11 cellular contexts compared by ENCODE assay signal in genomic region chr4:147480891-147481576, GRCh38. TPM values are rescaled to one million over a fixed set of nuclear protein-coding genes. Genes with fewer than 3 reads are reported as not detected.
DNase-seq lines count a peak whose midpoint lies in the region; ATAC-seq and TF ChIP-seq lines count a peak whose summit lies in the region.
"Had no signal": no experiment of that assay in that cellular context is flagged by ENCODE, and none has a peak within 500 bp of the region (broad histone marks: within the 10 kb centered on the region; RNA-seq: fewer than 3 reads in every experiment).

Gene EDNRA (plus strand): TSS chr4:147481097. CDS start chr4:147485682, 4,585 bp downstream.

- peak within 1 kb of the TSS in 1 of 7 donors; percentile 48 for H3K4me3 Mint-ChIP-seq in CD8-positive, alpha-beta memory T cell
- H3K4me3 Mint-ChIP-seq: dendritic cell treated with granulocyte-macrophage colony-stimulating factor and Interleukin-4, amounts not matched to agents 40 ng/mL and 50 ng/mL, for 4 days; stimulated activated naive CD8-positive, alpha-beta T cell treated with anti-CD3 and anti-CD28 coated beads, Interleukin-15, Interleukin-2, amounts not matched to agents 100 ng/mL and 50 ng/mL, for 24 hours had no signal

- H3K4me1 ChIP-seq in RWPE2 (ENCODE audit: insufficient read depth, poor library complexity, severe bottlenecking) (peaks cover 10% of the 10 kb centered on the region), ovary (ENCODE audit: insufficient read depth) (peaks cover 4% of the 10 kb centered on the region)
- H3K4me1 ChIP-seq in CD8-positive, alpha-beta memory T cell (ENCODE audit: insufficient read depth, low read length) = no peaks in the 10 kb centered on the region

- no peaks in the 10 kb centered on the region for H3K36me3 Mint-ChIP-seq in CD8-positive, alpha-beta memory T cell

- H3K27me3 ChIP-seq in BJ (ENCODE audit: control insufficient read depth, insufficient read depth, low read length) (no peaks in the 10 kb centered on the region), RWPE2 (ENCODE audit: insufficient read depth, poor library complexity, severe bottlenecking) (no peaks in the 10 kb centered on the region), ovary (no peaks in the 10 kb centered on the region)
- peaks cover 4% of the 10 kb centered on the region for H3K27me3 ChIP-seq in CD8-positive, alpha-beta memory T cell (ENCODE audit: insufficient read depth, low read length, poor library complexity, severe bottlenecking)

- no peak for TF ChIP-seq CTCF in BJ (IDR thresholded peaks at IDR 0.05; ENCODE audit: insufficient read depth, low read depth, low read length)
- no peak for TF ChIP-seq CTCF in RWPE2 (IDR thresholded peaks at IDR 0.05; ENCODE audit: poor library complexity, severe bottlenecking)
- no peak for TF ChIP-seq CTCF in ovary (IDR thresholded peaks at IDR 0.05)

- ATAC-seq in RWPE2 (ENCODE audit: low read depth) = peak; percentile 78

- no peaks in the 10 kb centered on the region for H3K9me3 Mint-ChIP-seq in CD8-positive, alpha-beta memory T cell
- H3K9me3 Mint-ChIP-seq: stimulated activated naive CD8-positive, alpha-beta T cell treated with anti-CD3 and anti-CD28 coated beads, Interleukin-15, Interleukin-2, amounts not matched to agents 100 ng/mL and 50 ng/mL, for 24 hours had no signal

- CTCF ChIA-PET in BJ (lab: Yijun Ruan, JAX) = interaction anchor here (0.6 to 1.4 kb wide), 2 partner anchors 18 to 384 kb away, joined by 3 to 4 read pairs; no protein-coding TSS in a partner anchor
- CTCF ChIA-PET in CD8-positive, alpha-beta memory T cell (lab: Charles Lee) = no interaction called here

- WGBS in ovary, 3 donors = 0 to 4% (median 1%) methylated on average over 47 to 68 of the region's 68 CpGs

- H3K4me1 Mint-ChIP-seq in CD8-positive, alpha-beta memory T cell = no peaks in the 10 kb centered on the region

- H3K4me3 ChIP-seq in BJ (ENCODE audit: low read depth, low read length) (peak within 1 kb of the TSS; percentile 61), RWPE2 (ENCODE audit: severe bottlenecking) (peak within 1 kb of the TSS; percentile 50), ovary (peak within 1 kb of the TSS; percentile 61)
- no peak within 1 kb of the TSS for H3K4me3 ChIP-seq in CD8-positive, alpha-beta memory T cell (ENCODE audit: low read length)

- POLR2A ChIA-PET in BJ (lab: Charles Lee) = no interaction called here
- POLR2A ChIA-PET in CD8-positive, alpha-beta memory T cell (lab: Charles Lee) = no interaction called here

- intact Hi-C loops in ovary (cut with DNase I) = loop anchor here in 1 of 4 donors (10.0 kb wide), 1 partner anchor 116 kb away; no protein-coding TSS in a partner anchor

- H3K9me3 ChIP-seq in RWPE2 (ENCODE audit: severe bottlenecking) = no peaks in the 10 kb centered on the region
- H3K9me3 ChIP-seq in ovary = no peaks in the 10 kb centered on the region
- H3K9me3 ChIP-seq in CD8-positive, alpha-beta memory T cell (ENCODE audit: low read length) = no peaks in the 10 kb centered on the region

- no peaks in the 10 kb centered on the region for H3K36me3 ChIP-seq in BJ (ENCODE audit: control insufficient read depth, insufficient read depth, low read length)
- H3K36me3 ChIP-seq in RWPE2 (ENCODE audit: low read depth) = no peaks in the 10 kb centered on the region
- no peaks in the 10 kb centered on the region for H3K36me3 ChIP-seq in ovary
- no peaks in the 10 kb centered on the region for H3K36me3 ChIP-seq in CD8-positive, alpha-beta memory T cell (ENCODE audit: insufficient read depth, low read length)

- TF ChIP-seq POLR2A in ovary (IDR thresholded peaks at IDR 0.05) = no peak

- no peak within 1 kb of the TSS for H3K27ac ChIP-seq in RWPE2 (ENCODE audit: poor library complexity, severe bottlenecking)
- H3K27ac ChIP-seq in ovary = peak within 1 kb of the TSS; percentile 65 to 81
- H3K27ac ChIP-seq in CD8-positive, alpha-beta memory T cell (ENCODE audit: low read depth, low read length) = no peak within 1 kb of the TSS

- DNase-seq in BJ (ENCODE audit: low read depth) (no peak), RWPE2 (ENCODE audit: low spot score) (peak; percentile 54), glomerular visceral epithelial cell (ENCODE audit: extremely low spot score) (peak; percentile 39), ovary (peak; percentile 48 to 72 (median 57)), Kasumi-1 (lab: John Stamatoyannopoulos, UW) (no peak), hippocampal formation (lab: John Stamatoyannopoulos, UW) (no peak), HuH-7 (ENCODE audit: low spot score) (no peak)
- no peak for DNase-seq in CD8-positive, alpha-beta memory T cell
- DNase-seq: NCI-H1694 had no signal

- no peak for TF ChIP-seq EP300 in ovary (IDR thresholded peaks at IDR 0.05)

- H3K27ac Mint-ChIP-seq in CD8-positive, alpha-beta memory T cell = no peak within 1 kb of the TSS
- H3K27ac Mint-ChIP-seq: dendritic cell treated with granulocyte-macrophage colony-stimulating factor and Interleukin-4, amounts not matched to agents 40 ng/mL and 50 ng/mL, for 4 days; stimulated activated naive CD8-positive, alpha-beta T cell treated with anti-CD3 and anti-CD28 coated beads, Interleukin-15, Interleukin-2, amounts not matched to agents 100 ng/mL and 50 ng/mL, for 24 hours had no signal

- H3K27me3 Mint-ChIP-seq in CD8-positive, alpha-beta memory T cell = peaks cover 10 to 47% of the 10 kb centered on the region in 2 donors

RNA-seq across cellular contexts. Expression of gene EDNRA, which starts in this region (rescaled TPM):
- polyA plus RNA-seq in BJ (2011; rRNA removed) (7.6 and 12.0 TPM in 2 replicates), ovary (10 to 100 TPM; 36.3 to 86.5 TPM)
- polyA minus RNA-seq in BJ (2011; rRNA and poly(A)+ RNA removed) = 9.8 and 11.5 TPM in 2 replicates
- total RNA-seq in ovary = 100 to 1,000 TPM in 1 of 7 donors, 10 to 100 TPM in 6; 28.4 to 110 (median 61.7) TPM
- not detected for total RNA-seq in CD8-positive, alpha-beta memory T cell
- polyA plus RNA-seq in CD8-positive, alpha-beta memory T cell = not detected

Comparison
In these comparisons a context has a peak if more than half of its experiments do, and no peak if none do; other contexts are left out.
1. RNA of gene EDNRA (total RNA-seq): 28.4 to 110 TPM in ovary; not detected in CD8-positive, alpha-beta memory T cell; every median in the first group is over 10 times any median in the second.
2. DNase-seq: peak in RWPE2 (single experiment), glomerular visceral epithelial cell (single experiment) and ovary (5 of 5); none in BJ (single experiment), CD8-positive, alpha-beta memory T cell (0 of 5), Kasumi-1 (0 of 2), hippocampal formation (0 of 2) and HuH-7 (single experiment).
3. H3K27ac ChIP-seq: peak in ovary (2 of 2); none in RWPE2 (single experiment) and CD8-positive, alpha-beta memory T cell (single experiment).